Comparison of ENCODE assay signal across 10 cellular contexts in the genomic region with DNA sequence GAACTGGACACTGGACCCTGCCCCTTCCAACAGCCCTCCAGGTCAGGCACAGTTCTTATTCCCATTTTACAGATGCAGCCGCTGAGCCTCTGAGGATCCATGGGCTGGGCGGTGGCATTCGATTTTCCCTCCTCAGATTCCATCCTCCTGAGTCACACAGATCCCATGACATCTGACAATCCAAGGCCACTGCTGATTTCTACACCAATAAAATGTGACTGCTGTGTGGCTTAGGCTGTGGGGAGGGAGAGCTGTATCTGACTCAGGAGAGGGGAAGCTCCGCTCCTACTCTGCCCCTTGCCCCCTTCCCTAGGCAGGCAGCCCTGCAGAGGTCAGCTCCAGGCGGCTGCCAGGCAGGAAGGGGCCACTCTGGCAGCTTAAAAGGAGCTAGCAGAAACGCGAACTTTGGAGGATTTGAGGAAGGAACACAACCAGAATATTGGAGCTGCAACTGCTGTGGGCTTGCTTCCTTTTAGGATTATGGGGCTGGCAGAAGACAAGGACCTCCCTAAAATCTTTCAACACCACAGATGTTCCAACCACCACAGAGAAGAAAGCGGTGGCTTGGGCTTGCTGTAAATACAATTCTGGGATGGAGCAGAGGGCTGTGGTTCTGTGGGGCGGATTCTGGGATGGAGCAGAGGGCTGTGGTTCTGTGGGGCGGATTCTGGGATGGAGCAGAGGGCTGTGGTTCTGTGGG. TPM values are rescaled to one million over a fixed set of nuclear protein-coding genes. Genes with fewer than 3 reads are reported as not detected.
DNase-seq lines count a peak whose midpoint lies in the region; ATAC-seq, FAIRE-seq and TF ChIP-seq lines count a peak whose summit lies in the region.
"Had no signal": no experiment of that assay in that cellular context is flagged by ENCODE, and none has a peak within 500 bp of the region (broad histone marks: within the 10 kb centered on the region; RNA-seq: fewer than 3 reads in every experiment).

No MANE protein-coding gene starts in this region.

- peaks cover 1% of the 10 kb centered on the region for H3K36me3 Mint-ChIP-seq in chondrocyte (ENCODE audit: low read depth)
- H3K36me3 Mint-ChIP-seq in activated naive CD4-positive, alpha-beta T cell treated with anti-CD3 and anti-CD28 coated beads for 36 hours (ENCODE audit: low read depth), result no peaks in the 10 kb centered on the region

- peak overlapping the region; percentile 95 for H3K27ac Mint-ChIP-seq in chondrocyte (ENCODE audit: unreplicated experiment)
- H3K27ac Mint-ChIP-seq in activated naive CD4-positive, alpha-beta T cell treated with anti-CD3 and anti-CD28 coated beads for 36 hours, result no peak overlapping the region

- FAIRE-seq in HepG2 (lab: Jason Lieb, UNC), result no peak
- FAIRE-seq: colon had no signal

- TF ChIP-seq EP300 in HepG2 (IDR thresholded peaks at IDR 0.05; ENCODE audit: low read depth in 2 of 2, low read length in 2 of 2) (no peak), HepG2 (CRISPR knock-in tag; IDR thresholded peaks at IDR 0.05; ENCODE audit: borderline replicate concordance) (no peak)

- H3K4me2 ChIP-seq in HepG2 (ENCODE audit: low read depth, low read length), result no peak overlapping the region

- no peak for TF ChIP-seq RAD21 in HepG2 (CRISPR knock-in tag; IDR thresholded peaks at IDR 0.05)

- H3K9me3 ChIP-seq in HepG2 (ENCODE audit: low read length), result no peaks in the 10 kb centered on the region
- H3K9me3 ChIP-seq: thoracic aorta had no signal

- CTCF ChIA-PET in HepG2 (lab: Yijun Ruan, JAX; ENCODE audit: low intra/inter-chr PET ratio, low total read pairs), result no interaction called here
- CTCF ChIA-PET in activated naive CD4-positive, alpha-beta T cell treated with anti-CD3 and anti-CD28 coated beads for 36 hours (lab: Charles Lee), result no interaction called here

- H3K36me3 ChIP-seq in ACC112 (ENCODE audit: insufficient read depth, low read length), result no peaks in the 10 kb centered on the region
- H3K36me3 ChIP-seq in HepG2 (replicated peaks in 1 of 2; ENCODE audit: control insufficient read depth in 1 of 2, insufficient read depth in 2 of 2, low read length in 2 of 2), result peaks cover 10 to 11% of the 10 kb centered on the region in 2 experiments; a peak in 4 of 5 replicates

- in situ Hi-C loops in HepG2 (cut with HindIII; ENCODE audit: extremely low pct_ligation_motif_present, low pct_unique_long_range_greater_than_20kb), result no loop called here

- no peak overlapping the region for H3K9ac ChIP-seq in HepG2 (ENCODE audit: insufficient read depth, low read depth, low read length)

- H3K9me3 Mint-ChIP-seq in chondrocyte (ENCODE audit: low read depth), result no peaks in the 10 kb centered on the region
- no peaks in the 10 kb centered on the region for H3K9me3 Mint-ChIP-seq in activated naive CD4-positive, alpha-beta T cell treated with anti-CD3 and anti-CD28 coated beads for 36 hours

- peak overlapping the region; percentile 36 for H3K4me3 Mint-ChIP-seq in chondrocyte (ENCODE audit: unreplicated experiment)
- no peak overlapping the region for H3K4me3 Mint-ChIP-seq in activated naive CD4-positive, alpha-beta T cell treated with anti-CD3 and anti-CD28 coated beads for 36 hours

- intact Hi-C loops in HepG2 (cut with micrococcal nuclease; ENCODE audit: unreplicated experiment), result no loop called here
- intact Hi-C loops in activated naive CD4-positive, alpha-beta T cell treated with anti-CD3 and anti-CD28 coated beads for 36 hours (cut with micrococcal nuclease), result no loop called here

- H3K27me3 Mint-ChIP-seq in chondrocyte (ENCODE audit: low read depth), result no peaks in the 10 kb centered on the region
- H3K27me3 Mint-ChIP-seq in activated naive CD4-positive, alpha-beta T cell treated with anti-CD3 and anti-CD28 coated beads for 36 hours (ENCODE audit: low read depth), result no peaks in the 10 kb centered on the region

- WGBS in HepG2 (ENCODE audit: low lambda C conversion rate), result 89% methylated on average over 8 of the region's 10 CpGs

- H2AFZ ChIP-seq in ACC112 (ENCODE audit: low read length, unreplicated experiment), result no peak overlapping the region
- no peak overlapping the region for H2AFZ ChIP-seq in HepG2 (ENCODE audit: low read length)

- ATAC-seq in HepG2 (peak; percentile 70), GM21529 (IDR thresholded peaks at IDR 0.05; ENCODE audit: unreplicated experiment) (no peak)

- H3K27ac ChIP-seq in ACC112 (ENCODE audit: low read depth, low read length), result peak overlapping the region; percentile 47
- no peak overlapping the region for H3K27ac ChIP-seq in HepG2 (ENCODE audit: extremely low read length, insufficient read depth, low read length)
- H3K27ac ChIP-seq: thoracic aorta had no signal

- no peak for TF ChIP-seq POLR2A in HepG2 (IDR thresholded peaks at IDR 0.05; ENCODE audit: insufficient read depth in 1 of 2, low read depth in 2 of 2, low read length in 2 of 2)

- H3K79me2 ChIP-seq in ACC112 (ENCODE audit: control insufficient read depth, insufficient read depth, low read length, unreplicated experiment) (no peaks in the 10 kb centered on the region), HepG2 (ENCODE audit: insufficient read depth, low read length) (no peaks in the 10 kb centered on the region)

- H4K20me1 ChIP-seq in HepG2 (ENCODE audit: insufficient read depth, low read length), result no peaks in the 10 kb centered on the region

- peaks cover 45% of the 10 kb centered on the region for H3K4me1 ChIP-seq in ACC112 (ENCODE audit: control insufficient read depth, insufficient read depth, low read length, unreplicated experiment)
- no peaks in the 10 kb centered on the region for H3K4me1 ChIP-seq in HepG2 (ENCODE audit: insufficient read depth, low read length)

- no TSS peak for BruUV-seq in HepG2 (replicated peaks; lab: Mats Ljungman, UMichigan)

- POLR2A ChIA-PET in HepG2 (lab: Yijun Ruan, JAX), result no interaction called here

- no peaks in the 10 kb centered on the region for H3K27me3 ChIP-seq in ACC112 (ENCODE audit: insufficient read depth, low read length)
- H3K27me3 ChIP-seq in HepG2 (ENCODE audit: control insufficient read depth in 1 of 2, insufficient read depth in 2 of 2, low read length in 2 of 2), result no peaks in the 10 kb centered on the region

- peaks cover 53% of the 10 kb centered on the region for H3K4me1 Mint-ChIP-seq in chondrocyte (ENCODE audit: low read depth)
- no peaks in the 10 kb centered on the region for H3K4me1 Mint-ChIP-seq in activated naive CD4-positive, alpha-beta T cell treated with anti-CD3 and anti-CD28 coated beads for 36 hours (ENCODE audit: low read depth)

- DNase-seq in HT-29 (ENCODE audit: low spot score) (peak; percentile 43), chondrocyte (ENCODE audit: low spot score) (no peak), HepG2 (ENCODE audit: low spot score) (peak; percentile 66), GM19238 (ENCODE audit: insufficient read length, low spot score) (no peak)
- no peak for DNase-seq in activated naive CD4-positive, alpha-beta T cell treated with Interleukin-2 at 50 U/mL for 16 hours
- DNase-seq in activated naive CD4-positive, alpha-beta T cell treated with anti-CD3 and anti-CD28 coated beads for 36 hours, result no peak

- TF ChIP-seq CTCF in chondrocyte (IDR thresholded peaks at IDR 0.05) (no peak), HepG2 (CRISPR knock-in tag; IDR thresholded peaks at IDR 0.05) (no peak)

- no peak overlapping the region for H3K4me3 ChIP-seq in ACC112 (ENCODE audit: low read depth, low read length)
- H3K4me3 ChIP-seq in HepG2 (replicated peaks in 1 of 3; ENCODE audit: insufficient read depth in 1 of 3, low read depth in 2 of 3, low read length in 3 of 3), result no peak overlapping the region
- H3K4me3 ChIP-seq: thoracic aorta had no signal

RNA-seq across cellular contexts. Expression of a gene that starts 50.0 kb away (rescaled TPM):
- total RNA-seq in HT-29 (2014; rRNA removed; shearing (Covaris generic)), result 166 and 170 TPM in 2 replicates
- total RNA-seq in chondrocyte (66.0 to 66.9 TPM (median 66.3 TPM) in 3 replicates), HepG2 (2016; rRNA removed; fragmentation: Illumina TruSeq; extraction: Trizol) (127 and 143 TPM in 2 replicates)
- total RNA-seq in HepG2 (2016; cell fraction: cytosol; rRNA removed; fragmentation: Illumina TruSeq; extraction: Trizol; ENCODE audit: low read depth), result 107 and 109 TPM in 2 replicates
- 123 and 145 TPM in 2 replicates for total RNA-seq in HepG2 (2016; cell fraction: insoluble cytoplasmic fraction; rRNA removed; fragmentation: Illumina TruSeq; extraction: Trizol)
- total RNA-seq in HepG2 (2016; cell fraction: membrane; rRNA removed; fragmentation: Illumina TruSeq; extraction: Trizol), result 128 and 139 TPM in 2 replicates
- 50.3 and 58.7 TPM in 2 replicates for total RNA-seq in HepG2 (2016; cell fraction: nucleus; rRNA removed; fragmentation: Illumina TruSeq; extraction: Trizol)
- polyA plus RNA-seq in HepG2 (2011; rRNA removed), result 26.5 and 31.7 TPM in 2 replicates
- 31.8 and 37.2 TPM in 2 replicates for polyA plus RNA-seq in HepG2 (2011; cell fraction: cytosol; rRNA removed)
- polyA plus RNA-seq in HepG2 (2011; cell fraction: nucleus; rRNA removed), result 15.6 and 18.1 TPM in 2 replicates
- polyA plus RNA-seq in HepG2 (2012), result 81.3 and 106 TPM in 2 replicates
- 175 and 183 TPM in 2 replicates for polyA plus RNA-seq in HepG2 (2016; cell fraction: cytosol; fragmentation: Illumina TruSeq; extraction: Trizol; ENCODE audit: low read depth)
- 248 and 256 TPM in 2 replicates for polyA plus RNA-seq in HepG2 (2016; cell fraction: insoluble cytoplasmic fraction; fragmentation: Illumina TruSeq; extraction: Trizol; ENCODE audit: low read depth)
- 177 and 183 TPM in 2 replicates for polyA plus RNA-seq in HepG2 (2016; cell fraction: membrane; fragmentation: Illumina TruSeq; extraction: Trizol; ENCODE audit: low read depth)
- 106 TPM in 2 replicates for polyA plus RNA-seq in HepG2 (2016; cell fraction: nucleus; fragmentation: Illumina TruSeq; extraction: Trizol; ENCODE audit: insufficient read depth, low read depth)
- 34.6 and 75.1 TPM in 2 replicates for polyA minus RNA-seq in HepG2 (2011; rRNA and poly(A)+ RNA removed; ENCODE audit: low replicate concordance)
- 16.6 and 17.3 TPM in 2 replicates for polyA minus RNA-seq in HepG2 (2011; cell fraction: cytosol; rRNA and poly(A)+ RNA removed)
- polyA minus RNA-seq in HepG2 (2011; cell fraction: nucleus; rRNA and poly(A)+ RNA removed), result 12.8 and 13.4 TPM in 2 replicates
- 100 to 1,000 TPM; 203 to 211 TPM for total RNA-seq in activated naive CD4-positive, alpha-beta T cell treated with anti-CD3 and anti-CD28 coated beads for 36 hours

RNA-seq across cellular contexts. Expression of a gene that starts 50.1 kb away (rescaled TPM):
- total RNA-seq in HT-29 (2014; rRNA removed; shearing (Covaris generic)), result 5.3 and 6.1 TPM in 2 replicates
- total RNA-seq in chondrocyte, result 7.0 to 7.8 TPM (median 7.5 TPM) in 3 replicates
- 4.1 and 5.0 TPM in 2 replicates for total RNA-seq in HepG2 (2016; rRNA removed; fragmentation: Illumina TruSeq; extraction: Trizol)
- total RNA-seq in HepG2 (2016; cell fraction: cytosol; rRNA removed; fragmentation: Illumina TruSeq; extraction: Trizol; ENCODE audit: low read depth), result 4.4 and 6.3 TPM in 2 replicates
- total RNA-seq in HepG2 (2016; cell fraction: insoluble cytoplasmic fraction; rRNA removed; fragmentation: Illumina TruSeq; extraction: Trizol), result 4.6 and 4.8 TPM in 2 replicates
- 4.8 and 6.3 TPM in 2 replicates for total RNA-seq in HepG2 (2016; cell fraction: membrane; rRNA removed; fragmentation: Illumina TruSeq; extraction: Trizol)
- total RNA-seq in HepG2 (2016; cell fraction: nucleus; rRNA removed; fragmentation: Illumina TruSeq; extraction: Trizol), result 2.2 and 3.2 TPM in 2 replicates
- polyA plus RNA-seq in HepG2 (2011; rRNA removed), result 3.7 and 3.9 TPM in 2 replicates
- polyA plus RNA-seq in HepG2 (2011; cell fraction: cytosol; rRNA removed), result 3.2 TPM in 2 replicates
- polyA plus RNA-seq in HepG2 (2011; cell fraction: nucleus; rRNA removed), result 6.4 and 7.3 TPM in 2 replicates
- 2.2 and 2.6 TPM in 2 replicates for polyA plus RNA-seq in HepG2 (2012)
- 5.6 and 6.5 TPM in 2 replicates for polyA plus RNA-seq in HepG2 (2016; cell fraction: cytosol; fragmentation: Illumina TruSeq; extraction: Trizol; ENCODE audit: low read depth)
- 2.7 and 2.9 TPM in 2 replicates for polyA plus RNA-seq in HepG2 (2016; cell fraction: insoluble cytoplasmic fraction; fragmentation: Illumina TruSeq; extraction: Trizol; ENCODE audit: low read depth)
- 3.5 and 4.4 TPM in 2 replicates for polyA plus RNA-seq in HepG2 (2016; cell fraction: membrane; fragmentation: Illumina TruSeq; extraction: Trizol; ENCODE audit: low read depth)
- 4.5 and 5.3 TPM in 2 replicates for polyA plus RNA-seq in HepG2 (2016; cell fraction: nucleus; fragmentation: Illumina TruSeq; extraction: Trizol; ENCODE audit: insufficient read depth, low read depth)
- polyA minus RNA-seq in HepG2 (2011; rRNA and poly(A)+ RNA removed; ENCODE audit: low replicate concordance), result 5.6 and 19.2 TPM in 2 replicates
- polyA minus RNA-seq in HepG2 (2011; cell fraction: cytosol; rRNA and poly(A)+ RNA removed), result 0.79 and 1.4 TPM in 2 replicates
- 3.5 and 6.2 TPM in 2 replicates for polyA minus RNA-seq in HepG2 (2011; cell fraction: nucleus; rRNA and poly(A)+ RNA removed)
- total RNA-seq in activated naive CD4-positive, alpha-beta T cell treated with anti-CD3 and anti-CD28 coated beads for 36 hours, result 10 to 100 TPM; 12.7 to 13.6 TPM

Comparison
In these comparisons a context has a peak if more than half of its experiments do, and no peak if none do; other contexts are left out.
1. DNase-seq: peak in HT-29 (single experiment) and HepG2 (single experiment); none in chondrocyte (single experiment), GM19238 (single experiment), activated naive CD4-positive, alpha-beta T cell treated with Interleukin-2 at 50 U/mL for 16 hours (single experiment) and activated naive CD4-positive, alpha-beta T cell treated with anti-CD3 and anti-CD28 coated beads for 36 hours (single experiment).